ENCODE assay signal across 8 cellular contexts in genomic region chr14:49867831-49868719, GRCh38. TPM values are rescaled to one million over a fixed set of nuclear protein-coding genes. Genes with fewer than 3 reads are reported as not detected.
DNase-seq lines count a peak whose midpoint lies in the region; ATAC-seq and TF ChIP-seq lines count a peak whose summit lies in the region.

No MANE protein-coding gene starts in this region.

- ATAC-seq in GM21529 (IDR thresholded peaks at IDR 0.05; ENCODE audit: unreplicated experiment) (peak; percentile 80), mucosa of descending colon (peak; percentile 98)

- peaks cover 49% of the 10 kb centered on the region for H3K4me1 ChIP-seq in OCI-LY1 (ENCODE audit: insufficient read depth, low read length, severe bottlenecking)
- H3K4me1 ChIP-seq in mucosa of descending colon (ENCODE audit: low read depth) = peaks cover 11% of the 10 kb centered on the region

- H3K9ac ChIP-seq in OCI-LY1 (ENCODE audit: low read length) = peak overlapping the region; percentile 78

- TF ChIP-seq CTCF in OCI-LY1 (IDR thresholded peaks at IDR 0.05; ENCODE audit: low read length) = no peak
- TF ChIP-seq CTCF in epithelial cell of esophagus (IDR thresholded peaks at IDR 0.05; ENCODE audit: insufficient read depth, low read depth, low read length, missing control alignments) = no peak
- TF ChIP-seq CTCF in mucosa of descending colon (IDR thresholded peaks at IDR 0.05) = no peak

- H3K4me2 ChIP-seq in OCI-LY1 (ENCODE audit: low read length) = peak overlapping the region; percentile 89

- no peaks in the 10 kb centered on the region for H3K79me2 ChIP-seq in OCI-LY1 (ENCODE audit: insufficient read depth, low read length)

- no peaks in the 10 kb centered on the region for H3K9me2 ChIP-seq in OCI-LY1 (ENCODE audit: low read depth, low read length)

- H3K4me3 ChIP-seq in OCI-LY1 (ENCODE audit: low read depth, low read length, poor library complexity, severe bottlenecking) (peak overlapping the region; percentile 72), epithelial cell of esophagus (ENCODE audit: low read length) (peak overlapping the region; percentile 78), mucosa of descending colon (peak overlapping the region; percentile 13)

- H2AFZ ChIP-seq in OCI-LY1 (ENCODE audit: low read length) = no peak overlapping the region

- peak; percentile 77 for DNase-seq in DMS114 treated with DMSO at 0.1 percent for 48 hours (lab: John Stamatoyannopoulos, UW; ENCODE audit: unreplicated experiment)
- peak; percentile 75 for DNase-seq in HuH-7.5 (ENCODE audit: low spot score)
- DNase-seq in activated T-cell treated with anti-CD3 and anti-CD28 coated beads for 1 hour (ENCODE audit: low read depth) = peak; percentile 97
- DNase-seq in epithelial cell of esophagus (ENCODE audit: low read depth) = peak; percentile 99
- peak; percentile 98 to 99 (median 99) for DNase-seq in mucosa of descending colon
- peak; percentile 99 for DNase-seq in stimulated activated CD8-positive, alpha-beta memory T cell treated with anti-CD3 and anti-CD28 coated beads, Interleukin-2, amount 100 ng/mL, for 48 hours (ENCODE audit: low read depth in 2 of 2)

- no peaks in the 10 kb centered on the region for H3K9me3 ChIP-seq in OCI-LY1 (ENCODE audit: low read length)
- H3K9me3 ChIP-seq in mucosa of descending colon = no peaks in the 10 kb centered on the region

- 0 out of 2 replicates have a peak, but pooled peaks cover 4% of the 10 kb centered on the region for H3F3A ChIP-seq in OCI-LY1 (ENCODE audit: insufficient read depth, low read length)

- intact Hi-C loops in mucosa of descending colon (cut with DNase I, micrococcal nuclease) = loop anchor here (5.0 to 10.0 kb wide), 3 partner anchors 177 to 367 kb away; partner anchors contain the start of gene SOS2 (in 1 of the 2)

- H3K36me3 ChIP-seq in OCI-LY1 (ENCODE audit: insufficient read depth, low read length) (no peaks in the 10 kb centered on the region), mucosa of descending colon (ENCODE audit: low read depth) (no peaks in the 10 kb centered on the region)

- H3K27me3 ChIP-seq in OCI-LY1 (ENCODE audit: insufficient read depth, low read length) = no peaks in the 10 kb centered on the region

- H3K27ac ChIP-seq in OCI-LY1 (ENCODE audit: low read depth, low read length, poor library complexity, severe bottlenecking) = peak overlapping the region; percentile 90

- no peaks in the 10 kb centered on the region for H4K20me1 ChIP-seq in OCI-LY1 (ENCODE audit: insufficient read depth, low read length)

RNA-seq across cellular contexts. Expression of gene NEMF, which starts 15.5 kb away (rescaled TPM):
- 10 to 100 TPM; 54.8 to 68.9 (median 66.6) TPM for total RNA-seq in mucosa of descending colon

RNA-seq across cellular contexts. Expression of gene ARF6, which starts 24.8 kb away (rescaled TPM):
- total RNA-seq in mucosa of descending colon = 100 to 1,000 TPM in 2 of 3 donors, 10 to 100 TPM in 1; 84.3 to 125 (median 123) TPM

Comparison
In these comparisons a context has a peak if more than half of its experiments do, and no peak if none do; other contexts are left out.
1. Peak in every context shown above with its lines: DNase-seq, ATAC-seq, H3K4me3 ChIP-seq and H3K27ac ChIP-seq.
2. H3K4me3 ChIP-seq: peak in every context shown above with its lines; median percentile 78 in epithelial cell of esophagus; 72 in OCI-LY1; 13 in mucosa of descending colon.